ENCODE assay signal across 9 cellular contexts in genomic region chr6:30345852-30346251, GRCh38. TPM values are rescaled to one million over a fixed set of nuclear protein-coding genes. Genes with fewer than 3 reads are reported as not detected.
DNase-seq lines count a peak whose midpoint lies in the region; ATAC-seq and TF ChIP-seq lines count a peak whose summit lies in the region.
"Had no signal": no experiment of that assay in that cellular context is flagged by ENCODE, and none has a peak within 500 bp of the region (broad histone marks: within the 10 kb centered on the region; RNA-seq: fewer than 3 reads in every experiment).

No MANE protein-coding gene starts in this region.

- H3K36me3 ChIP-seq in testis (ENCODE audit: low read depth, missing control alignments), result no peaks in the 10 kb centered on the region

- peak overlapping the region; percentile 52 for H3K27ac Mint-ChIP-seq in activated CD4-positive, alpha-beta T cell treated with anti-CD3 and anti-CD28 coated beads, Interleukin-2, amount 10 ng/mL, durations not matched to agents 24 days and 14 days
- H3K27ac Mint-ChIP-seq in activated naive CD4-positive, alpha-beta T cell treated with anti-CD3 and anti-CD28 coated beads, Interleukin-2, amount 50 U/mL, for 72 hours, result peak overlapping the region; percentile 3 to 89

- no peak for TF ChIP-seq CTCF in testis (IDR thresholded peaks at IDR 0.05)
- TF ChIP-seq CTCF in GM20000 (IDR thresholded peaks at IDR 0.05; ENCODE audit: extremely low read depth, missing control alignments), result no peak

- H3K4me3 ChIP-seq in testis, result peak overlapping the region; percentile 87 to 91

- no peaks in the 10 kb centered on the region for H3K4me1 ChIP-seq in testis

- peaks cover 11% of the 10 kb centered on the region for H3K27me3 Mint-ChIP-seq in activated CD4-positive, alpha-beta T cell treated with anti-CD3 and anti-CD28 coated beads, Interleukin-2, amount 10 ng/mL, durations not matched to agents 24 days and 14 days

- H3K27ac ChIP-seq in testis, result peak overlapping the region in 1 of 2 donors; percentile 94

- H3K9me3 Mint-ChIP-seq in activated CD4-positive, alpha-beta T cell treated with anti-CD3 and anti-CD28 coated beads, Interleukin-2, amount 10 ng/mL, durations not matched to agents 24 days and 14 days, result no peaks in the 10 kb centered on the region
- no peaks in the 10 kb centered on the region for H3K9me3 Mint-ChIP-seq in activated naive CD4-positive, alpha-beta T cell treated with anti-CD3 and anti-CD28 coated beads, Interleukin-2, amount 50 U/mL, for 72 hours

- peaks cover 34% of the 10 kb centered on the region for H3K36me3 Mint-ChIP-seq in activated CD4-positive, alpha-beta T cell treated with anti-CD3 and anti-CD28 coated beads, Interleukin-2, amount 10 ng/mL, durations not matched to agents 24 days and 14 days (ENCODE audit: low read depth)
- peaks cover 16 to 24% of the 10 kb centered on the region in 2 donors for H3K36me3 Mint-ChIP-seq in activated naive CD4-positive, alpha-beta T cell treated with anti-CD3 and anti-CD28 coated beads, Interleukin-2, amount 50 U/mL, for 72 hours

- H3K27me3 ChIP-seq in testis, result no peaks in the 10 kb centered on the region

- ATAC-seq in activated naive CD4-positive, alpha-beta T cell treated with anti-CD3 and anti-CD28 coated beads, Interleukin-2, amount 50 U/mL, for 72 hours, result no peak
- no peak for ATAC-seq in HG03565 (IDR thresholded peaks at IDR 0.05; ENCODE audit: unreplicated experiment)

- 16 to 27% methylated on average over 4 of the region's 4 CpGs for WGBS in testis, 2 donors

- DNase-seq in activated CD4-positive, alpha-beta T cell treated with anti-CD3 and anti-CD28 coated beads, Interleukin-2, amount 10 ng/mL, durations not matched to agents 24 days and 14 days, result no peak
- no peak for DNase-seq in activated CD4-positive, alpha-beta T cell treated with anti-CD3 and anti-CD28 coated beads, Interleukin-2, amount 50 U/mL, for 48 hours
- DNase-seq in activated naive CD4-positive, alpha-beta T cell treated with anti-CD3 and anti-CD28 coated beads, Interleukin-2, amount 50 U/mL, for 72 hours (ENCODE audit: low spot score in 2 of 2), result no peak
- peak; percentile 14 for DNase-seq in left kidney (ENCODE audit: low read depth, low spot score)
- no peak for DNase-seq in testis
- no peak for DNase-seq in GM20000 (ENCODE audit: low spot score)
- no peak for DNase-seq in COLO668 (lab: John Stamatoyannopoulos, UW; ENCODE audit: unreplicated experiment)
- DNase-seq: activated CD4-positive, CD25-positive, alpha-beta regulatory T cell treated with anti-CD3 and anti-CD28 coated beads, Interleukin-2, amount 50 U/mL, for 72 hours had no signal

- peak overlapping the region; percentile 90 for H3K4me3 Mint-ChIP-seq in activated CD4-positive, alpha-beta T cell treated with anti-CD3 and anti-CD28 coated beads, Interleukin-2, amount 10 ng/mL, durations not matched to agents 24 days and 14 days

- no peaks in the 10 kb centered on the region for H3K9me3 ChIP-seq in testis

- H3K4me1 Mint-ChIP-seq in activated CD4-positive, alpha-beta T cell treated with anti-CD3 and anti-CD28 coated beads, Interleukin-2, amount 10 ng/mL, durations not matched to agents 24 days and 14 days, result peaks cover 15% of the 10 kb centered on the region

- TF ChIP-seq POLR2A in testis (IDR thresholded peaks at IDR 0.05), result no peak

- intact Hi-C loops in activated CD4-positive, alpha-beta T cell treated with anti-CD3 and anti-CD28 coated beads, Interleukin-2, amount 10 ng/mL, durations not matched to agents 24 days and 14 days (cut with micrococcal nuclease), result loop anchor here (1.0 to 5.0 kb wide), 2 partner anchors 20 to 134 kb away; partner anchors contain the start of genes TRIM26 and TRIM39
- intact Hi-C loops in testis (cut with DNase I; ENCODE audit: low total_unique reads), result no loop called here

RNA-seq across cellular contexts. Expression of gene RPP21, which starts 0.9 kb away (rescaled TPM):
- 45.0 and 48.0 TPM in 2 replicates for total RNA-seq in activated CD4-positive, alpha-beta T cell treated with anti-CD3 and anti-CD28 coated beads, Interleukin-2, amount 10 ng/mL, durations not matched to agents 24 days and 14 days
- 10 to 100 TPM; 20.8 to 49.9 TPM for total RNA-seq in activated naive CD4-positive, alpha-beta T cell treated with anti-CD3 and anti-CD28 coated beads, Interleukin-2, amount 50 U/mL, for 72 hours
- 100 to 1,000 TPM in 1 of 2 donors, 10 to 100 TPM in 1; 94.3 to 101 TPM for total RNA-seq in testis
- polyA plus RNA-seq in testis (ENCODE audit: insufficient read depth, low read depth, low replicate concordance), result 49.8 TPM

RNA-seq across cellular contexts. Expression of gene TRIM39, which starts 19.1 kb away (rescaled TPM):
- 12.5 and 13.7 TPM in 2 replicates for total RNA-seq in activated CD4-positive, alpha-beta T cell treated with anti-CD3 and anti-CD28 coated beads, Interleukin-2, amount 10 ng/mL, durations not matched to agents 24 days and 14 days
- 10 to 100 TPM; 14.2 to 17.1 TPM for total RNA-seq in activated naive CD4-positive, alpha-beta T cell treated with anti-CD3 and anti-CD28 coated beads, Interleukin-2, amount 50 U/mL, for 72 hours
- 10 to 100 TPM; 30.6 to 33.6 TPM for total RNA-seq in testis
- polyA plus RNA-seq in testis (ENCODE audit: insufficient read depth, low read depth, low replicate concordance), result 58.1 TPM
